ENCODE assay signal across 8 cellular contexts in the genomic region with DNA sequence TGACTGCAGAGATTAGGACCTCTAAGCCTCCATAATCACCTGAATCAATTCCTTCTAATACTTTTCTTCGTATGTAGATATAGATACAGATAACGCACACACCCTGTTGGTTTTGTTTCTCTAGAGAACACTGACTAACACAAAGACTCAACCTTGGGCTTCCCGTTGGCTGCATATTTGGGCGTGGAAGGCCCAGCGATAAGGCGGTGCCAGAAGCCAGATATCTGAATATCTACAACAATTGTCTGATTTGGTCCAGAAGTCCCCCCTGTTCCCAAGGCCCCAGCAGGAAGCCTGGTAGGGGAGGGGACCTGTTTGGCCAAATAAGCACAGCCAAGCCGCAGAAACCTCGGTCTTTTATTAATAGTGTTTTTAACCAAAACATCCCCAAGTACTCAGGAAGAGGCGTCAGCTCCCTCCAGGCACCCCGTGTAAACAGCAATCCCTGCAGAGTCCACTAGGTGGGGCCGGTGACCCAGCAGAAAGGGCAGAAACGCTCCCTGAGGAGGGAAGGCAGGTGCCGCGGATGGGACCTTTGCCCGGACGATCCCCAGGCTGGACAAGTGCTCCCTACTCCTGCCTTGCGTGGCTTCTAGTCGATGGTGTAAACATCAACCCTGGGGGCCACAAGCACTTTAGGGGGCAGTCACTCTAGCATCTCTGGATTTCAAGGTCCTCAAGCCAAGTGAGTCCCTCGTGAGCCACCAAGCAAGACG. TPM values are rescaled to one million over a fixed set of nuclear protein-coding genes. Genes with fewer than 3 reads are reported as not detected.
A peak's percentile ranks its signal among the peaks of the same experiment; 100 is the strongest.
DNase-seq lines count a peak whose midpoint lies in the region; ATAC-seq and TF ChIP-seq lines count a peak whose summit lies in the region.

No MANE protein-coding gene starts in this region.

- H3K9me3 ChIP-seq in SK-N-SH, result no peaks in the 10 kb centered on the region
- H3K9me3 ChIP-seq in trophoblast cell (ENCODE audit: insufficient read depth, low read depth, low read length), result peaks cover 5% of the 10 kb centered on the region
- H3K9me3 ChIP-seq in transverse colon, result no peaks in the 10 kb centered on the region

- no peak overlapping the region for H3K4me3 Mint-ChIP-seq in glutamatergic neuron (ENCODE audit: unreplicated experiment)

- no peaks in the 10 kb centered on the region for H4K20me1 ChIP-seq in SK-N-SH (ENCODE audit: insufficient read depth)

- no peak overlapping the region for H3K18ac ChIP-seq in trophoblast cell (ENCODE audit: low read length)

- H3K4me1 Mint-ChIP-seq in glutamatergic neuron (ENCODE audit: low read depth, unreplicated experiment), result peaks cover 10% of the 10 kb centered on the region

- no peak overlapping the region for H4K8ac ChIP-seq in trophoblast cell (ENCODE audit: low read depth, low read length)

- H3F3A ChIP-seq in SK-N-SH (replicated peaks; ENCODE audit: insufficient read depth), result no peaks in the 10 kb centered on the region

- CTCF ChIA-PET in SK-N-SH (lab: Yijun Ruan, JAX), result interaction anchor here (0.5 to 10.4 kb wide), 45 partner anchors 10 to 229 kb away, joined by 3 to 248 read pairs (median 5); a partner anchor contains a TSS

- intact Hi-C loops in transverse colon (cut with DNase I; ENCODE audit: low total_unique reads), result no loop called here

- H3K14ac ChIP-seq in trophoblast cell (ENCODE audit: low read length), result no peak overlapping the region

- H3K23ac ChIP-seq in trophoblast cell (ENCODE audit: low read length), result no peak overlapping the region

- peak; percentile 87 for TF ChIP-seq RAD21 in SK-N-SH (IDR thresholded peaks at IDR 0.05; ENCODE audit: low read length)

- no peak overlapping the region for H4K91ac ChIP-seq in trophoblast cell (ENCODE audit: low read depth, low read length)

- 40% methylated on average over 11 of the region's 20 CpGs for WGBS in SK-N-SH (ENCODE audit: low lambda C conversion rate)
- WGBS in trophoblast cell (ENCODE audit: extremely low coverage, insufficient coverage, insufficient read length), result no CpG with 5 or more reads among the region's 20 CpGs
- WGBS in transverse colon (ENCODE audit: low coverage in 1 of 2), 2 donors, result 16 to 36% methylated on average over 4 to 20 of the region's 20 CpGs

- no peaks in the 10 kb centered on the region for H3K27me3 ChIP-seq in SK-N-SH (ENCODE audit: insufficient read depth)
- no peaks in the 10 kb centered on the region for H3K27me3 ChIP-seq in trophoblast cell (ENCODE audit: insufficient read depth, low read length)
- no peaks in the 10 kb centered on the region for H3K27me3 ChIP-seq in transverse colon

- no peak overlapping the region for H3K4me2 ChIP-seq in SK-N-SH
- no peak overlapping the region for H3K4me2 ChIP-seq in trophoblast cell (ENCODE audit: low read length)

- no peaks in the 10 kb centered on the region for H3K9me2 ChIP-seq in SK-N-SH

- no peaks in the 10 kb centered on the region for H3K9me3 Mint-ChIP-seq in activated naive CD4-positive, alpha-beta T cell treated with anti-CD3 and anti-CD28 coated beads, Interleukin-2, amount 50 U/mL, for 72 hours
- peaks cover 8% of the 10 kb centered on the region for H3K9me3 Mint-ChIP-seq in glutamatergic neuron (ENCODE audit: unreplicated experiment)

- in situ Hi-C loops in transverse colon (cut with MboI; ENCODE audit: low pct_ligation_motif_present in 1 of 4, low pct_unique_long_range_greater_than_20kb in 1 of 4, low sequenced_read_pairs in 3 of 4), result loop anchor here in 1 of 4 donors (10.0 kb wide), 1 partner anchor 62 kb away; no protein-coding TSS in a partner anchor

- peaks cover 0 to 6% of the 10 kb centered on the region in 2 experiments; a peak in 1 of 4 replicates for H3K4me1 ChIP-seq in SK-N-SH (ENCODE audit: control insufficient read depth in 1 of 2, insufficient read depth in 2 of 2, low read depth in 1 of 2, low read length in 1 of 2)
- H3K4me1 ChIP-seq in trophoblast cell (ENCODE audit: control insufficient read depth in 1 of 2, insufficient read depth in 2 of 2, low read length in 2 of 2), result peaks cover 0 to 2% of the 10 kb centered on the region in 2 experiments
- peaks cover 11 to 29% (median 25%) of the 10 kb centered on the region in 4 donors for H3K4me1 ChIP-seq in transverse colon

- no peak overlapping the region for H3K9ac ChIP-seq in SK-N-SH
- no peak overlapping the region for H3K9ac ChIP-seq in trophoblast cell (ENCODE audit: low read length)

- H3K79me1 ChIP-seq in trophoblast cell (ENCODE audit: low read length), result no peaks in the 10 kb centered on the region

- H3K36me3 ChIP-seq in SK-N-SH (replicated peaks in 1 of 2; ENCODE audit: control insufficient read depth in 1 of 2, insufficient read depth in 2 of 2, low read length in 1 of 2) (no peaks in the 10 kb centered on the region), trophoblast cell (ENCODE audit: control insufficient read depth in 1 of 2, insufficient read depth in 2 of 2, low read length in 2 of 2) (no peaks in the 10 kb centered on the region), transverse colon (no peaks in the 10 kb centered on the region)

- no peak overlapping the region for H2BK12ac ChIP-seq in trophoblast cell (ENCODE audit: low read length)

- H3K36me3 Mint-ChIP-seq in activated naive CD4-positive, alpha-beta T cell treated with anti-CD3 and anti-CD28 coated beads, Interleukin-2, amount 50 U/mL, for 72 hours, result no peaks in the 10 kb centered on the region
- H3K36me3 Mint-ChIP-seq in glutamatergic neuron (ENCODE audit: unreplicated experiment), result no peaks in the 10 kb centered on the region

- H2AFZ ChIP-seq in SK-N-SH (ENCODE audit: low read depth), result no peak overlapping the region
- H2AFZ ChIP-seq in trophoblast cell (ENCODE audit: insufficient read depth, low read length, poor library complexity), result no peak overlapping the region

- H3K79me2 ChIP-seq in SK-N-SH (ENCODE audit: insufficient read depth) (no peaks in the 10 kb centered on the region), trophoblast cell (ENCODE audit: control insufficient read depth, insufficient read depth, low read length, poor library complexity) (no peaks in the 10 kb centered on the region)

- peak; percentile 91 to 93 for ATAC-seq in activated naive CD4-positive, alpha-beta T cell treated with anti-CD3 and anti-CD28 coated beads, Interleukin-2, amount 50 U/mL, for 72 hours
- no peak for ATAC-seq in HG02840 (IDR thresholded peaks at IDR 0.05; ENCODE audit: low FRiP score, unreplicated experiment)

- peak; percentile 91 for TF ChIP-seq CTCF in SK-N-SH (IDR thresholded peaks at IDR 0.05)
- TF ChIP-seq CTCF in glutamatergic neuron (IDR thresholded peaks at IDR 0.05; ENCODE audit: partially characterized antibody, unreplicated experiment), result peak; percentile 89
- peak; percentile 88 to 98 (median 93) for TF ChIP-seq CTCF in transverse colon (IDR thresholded peaks at IDR 0.05)

- no peak overlapping the region for H2BK5ac ChIP-seq in trophoblast cell (ENCODE audit: low read depth, low read length, poor library complexity)

- TF ChIP-seq EP300 in SK-N-SH (IDR thresholded peaks at IDR 0.05; ENCODE audit: borderline replicate concordance in 1 of 2, low read depth in 1 of 2, low read length in 1 of 2) (no peak), transverse colon (IDR thresholded peaks at IDR 0.05; ENCODE audit: low read depth) (no peak)

- no peak overlapping the region for H3K27ac ChIP-seq in SK-N-SH (ENCODE audit: low read depth in 2 of 2, low read length in 1 of 2)
- H3K27ac ChIP-seq in trophoblast cell (ENCODE audit: low read depth, low read length), result no peak overlapping the region
- H3K27ac ChIP-seq in transverse colon, result peak overlapping the region; percentile 76 to 82 (median 78)

- POLR2A ChIA-PET in SK-N-SH (lab: Yijun Ruan, JAX), result interaction anchor here (1.1 kb wide), 1 partner anchor 64 kb away, joined by 3 read pairs; no protein-coding TSS in a partner anchor

- H3K27ac Mint-ChIP-seq in activated naive CD4-positive, alpha-beta T cell treated with anti-CD3 and anti-CD28 coated beads, Interleukin-2, amount 50 U/mL, for 72 hours, result peak overlapping the region in 1 of 2 donors; percentile 27
- no peak overlapping the region for H3K27ac Mint-ChIP-seq in glutamatergic neuron (ENCODE audit: unreplicated experiment)

- H3K4me3 ChIP-seq in SK-N-SH (ENCODE audit: low read depth in 2 of 2, low read length in 1 of 2) (no peak overlapping the region; a peak in 1 of 4 replicates), trophoblast cell (ENCODE audit: low read depth, low read length) (no peak overlapping the region), transverse colon (no peak overlapping the region)

- no peak for TF ChIP-seq POLR2A in transverse colon (IDR thresholded peaks at IDR 0.05)

- no peak overlapping the region for H3K4ac ChIP-seq in trophoblast cell (ENCODE audit: low read depth, low read length)

- peaks cover 1% of the 10 kb centered on the region for H3K27me3 Mint-ChIP-seq in glutamatergic neuron (ENCODE audit: unreplicated experiment)

- H4K12ac ChIP-seq in trophoblast cell (ENCODE audit: low read depth, low read length), result no peak overlapping the region

- DNase-seq in DMS79 treated with DMSO at 0.1 percent for 48 hours (lab: John Stamatoyannopoulos, UW) (peak; percentile 45), HUDEP-2 (lab: John Stamatoyannopoulos, UW; ENCODE audit: unreplicated experiment in 76 of 76) (peak in 69 of 76 experiments; percentile 12 to 83 (median 57)), SK-N-SH (peak; percentile 92), glutamatergic neuron (peak; percentile 87), trophoblast cell (peak; percentile 63 to 83), transverse colon (peak; percentile 94)
- DNase-seq in activated naive CD4-positive, alpha-beta T cell treated with anti-CD3 and anti-CD28 coated beads, Interleukin-2, amount 50 U/mL, for 72 hours (ENCODE audit: low spot score in 2 of 2), result peak; percentile 77 to 94

- no peak overlapping the region for H2AK5ac ChIP-seq in trophoblast cell (ENCODE audit: low read length)

- no peak overlapping the region for H2BK120ac ChIP-seq in trophoblast cell (ENCODE audit: insufficient read depth, low read length, poor library complexity)

TF ChIP-seq in SK-N-SH, 30 proteins besides CTCF, POLR2A, EP300 and RAD21:
- TF ChIP-seq EZH2phosphoT487 (IDR thresholded peaks at IDR 0.05; ENCODE audit: borderline replicate concordance, low read depth) (no peak), SMC3 (IDR thresholded peaks at IDR 0.05; ENCODE audit: low read depth, low read length) (peak; percentile 63; the same call in 1 of the 2 replicates)
TF ChIP-seq in SK-N-SH: peak in this region for 1.

RNA-seq across cellular contexts. Expression of a gene that starts 56.9 kb away (rescaled TPM):
- polyA plus RNA-seq in SK-N-SH (2012; rRNA removed), result 86.1 and 117 TPM in 2 replicates
- 49.2 and 63.6 TPM in 2 replicates for polyA plus RNA-seq in SK-N-SH (2012; cell fraction: cytosol; rRNA removed)
- polyA plus RNA-seq in SK-N-SH (2012; cell fraction: nucleus; rRNA removed), result 122 and 173 TPM in 2 replicates
- total RNA-seq in activated naive CD4-positive, alpha-beta T cell treated with anti-CD3 and anti-CD28 coated beads, Interleukin-2, amount 50 U/mL, for 72 hours, result 10 to 100 TPM; 36.0 to 45.8 TPM
- 219 TPM for total RNA-seq in glutamatergic neuron (ENCODE audit: unreplicated experiment)
- polyA plus RNA-seq in trophoblast cell (2013), result 41.9 and 42.2 TPM in 2 replicates
- 1,000 to 10,000 TPM in 1 of 4 donors, 100 to 1,000 TPM in 3; 286 to 1,099 (median 522) TPM for total RNA-seq in transverse colon

Comparison
In these comparisons a context has a peak if more than half of its experiments do, and no peak if none do; other contexts are left out.
1. H3K27ac ChIP-seq: peak in transverse colon (4 of 4); none in SK-N-SH (0 of 2) and trophoblast cell (single experiment).
2. Peak in every context shown above with its lines, with median percentiles within 50 percentile points of each other: DNase-seq and CTCF ChIP-seq.